In the genomic region with DNA sequence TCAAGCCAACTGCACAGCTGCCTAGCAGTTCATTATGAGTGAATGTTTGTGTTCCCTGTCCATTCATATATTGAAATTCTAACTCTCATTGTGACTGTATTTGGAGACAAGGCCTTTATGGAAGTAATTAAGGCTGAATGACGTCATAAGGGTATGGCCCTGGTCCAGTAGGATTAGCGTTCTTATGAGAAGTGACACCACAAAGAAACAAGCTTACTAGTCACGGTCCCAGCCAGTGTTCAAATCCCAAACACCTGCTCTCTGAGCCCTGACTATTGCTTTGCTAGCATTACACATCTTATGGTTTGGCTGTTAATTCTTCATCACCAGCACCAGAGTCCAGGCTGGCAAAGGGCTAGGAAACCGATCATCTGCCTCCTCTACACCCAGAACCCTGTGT, we compare ENCODE assay signal across 8 cellular contexts. TPM values are rescaled to one million over a fixed set of nuclear protein-coding genes. Genes with fewer than 3 reads are reported as not detected.
DNase-seq lines count a peak whose midpoint lies in the region; ATAC-seq lines count a peak whose summit lies in the region.

No MANE protein-coding gene starts in this region.

- peak overlapping the region; percentile 98 for H3K4me2 ChIP-seq in BLaER1

- ATAC-seq in HG03139 (IDR thresholded peaks at IDR 0.05; ENCODE audit: unreplicated experiment) (no peak), left colon (no peak)

- H3K4me1 ChIP-seq in BLaER1, result peaks cover 29% of the 10 kb centered on the region
- peaks cover 6% of the 10 kb centered on the region; the same call in 1 of the 2 replicates for H3K4me1 ChIP-seq in HUES48 (ENCODE audit: control insufficient read depth, insufficient read depth, low read length)
- H3K4me1 ChIP-seq in adipocyte (ENCODE audit: control insufficient read depth, insufficient read depth, low read length), result peaks cover 13% of the 10 kb centered on the region
- no peaks in the 10 kb centered on the region for H3K4me1 ChIP-seq in mesodermal cell (ENCODE audit: control insufficient read depth, insufficient read depth, low read length, poor library complexity, severe bottlenecking)

- intact Hi-C loops in left colon (cut with DNase I, micrococcal nuclease), result no loop called here

- H3K36me3 ChIP-seq in BLaER1 (peaks cover 24% of the 10 kb centered on the region), HUES48 (ENCODE audit: control insufficient read depth, insufficient read depth, low read length) (peaks cover 12% of the 10 kb centered on the region), adipocyte (ENCODE audit: control insufficient read depth, insufficient read depth, low read length, severe bottlenecking) (peaks cover 5% of the 10 kb centered on the region), mesodermal cell (ENCODE audit: control insufficient read depth, insufficient read depth, low read length) (peaks cover 17% of the 10 kb centered on the region)

- H4K20me1 ChIP-seq in BLaER1, result peaks cover 33% of the 10 kb centered on the region

- H3K27ac ChIP-seq in BLaER1, result peak overlapping the region; percentile 99
- no peak overlapping the region for H3K27ac ChIP-seq in HUES48 (ENCODE audit: low read depth, low read length)
- H3K27ac ChIP-seq in mesodermal cell (ENCODE audit: low read depth, low read length, severe bottlenecking), result peak overlapping the region; percentile 93

- peak overlapping the region; percentile 94 for H3K9ac ChIP-seq in BLaER1
- H3K9ac ChIP-seq in HUES48 (ENCODE audit: low read depth, low read length), result peak overlapping the region; percentile 73; the same call in 1 of the 2 replicates
- H3K9ac ChIP-seq in adipocyte (ENCODE audit: low read length), result peak overlapping the region; percentile 97

- 76 to 79% methylated on average over 3 to 4 of the region's 4 CpGs for WGBS in mesodermal cell (ENCODE audit: insufficient coverage in 2 of 2), 2 experiments

- no peaks in the 10 kb centered on the region for H3K9me3 ChIP-seq in BLaER1
- no peaks in the 10 kb centered on the region for H3K9me3 ChIP-seq in HUES48 (ENCODE audit: control insufficient read depth, insufficient read depth, low read length)
- no peaks in the 10 kb centered on the region for H3K9me3 ChIP-seq in adipocyte (ENCODE audit: control insufficient read depth, low read length)
- no peaks in the 10 kb centered on the region for H3K9me3 ChIP-seq in mesodermal cell (ENCODE audit: control insufficient read depth, low read length)

- H3K4me3 ChIP-seq in BLaER1 (peak overlapping the region; percentile 98), HUES48 (ENCODE audit: low read depth, low read length) (peak overlapping the region; percentile 79), adipocyte (ENCODE audit: low read length) (peak overlapping the region; percentile 99), mesodermal cell (ENCODE audit: extremely low read depth, insufficient read depth, low read length, poor library complexity, severe bottlenecking) (peak overlapping the region; percentile 59)

- DNase-seq in adipocyte (ENCODE audit: low read depth) (peak; percentile 77), putamen (ENCODE audit: low spot score) (no peak), left colon (no peak), amygdala (lab: John Stamatoyannopoulos, UW) (no peak)

- H3K27me3 ChIP-seq in BLaER1 (no peaks in the 10 kb centered on the region), HUES48 (ENCODE audit: control insufficient read depth, insufficient read depth, low read length) (no peaks in the 10 kb centered on the region), adipocyte (replicated peaks; ENCODE audit: control insufficient read depth, insufficient read depth, low read length) (no peaks in the 10 kb centered on the region)

RNA-seq across cellular contexts. Expression of a gene that starts 2.2 kb away (rescaled TPM):
- 8.4 TPM for polyA plus RNA-seq in mesodermal cell (2013, experiment 1 of 2)
- 5.4 TPM for polyA plus RNA-seq in mesodermal cell (2013, experiment 2 of 2)
- total RNA-seq in left colon, result 10 to 100 TPM in 1 of 2 donors, 1 to 10 TPM in 1; 6.9 to 10.9 TPM

RNA-seq across cellular contexts. Expression of a gene that starts 2.4 kb away (rescaled TPM):
- polyA plus RNA-seq in mesodermal cell (2013, experiment 1 of 2), result 12.7 TPM
- polyA plus RNA-seq in mesodermal cell (2013, experiment 2 of 2), result 10.5 TPM
- total RNA-seq in left colon, result 10 to 100 TPM; 15.3 to 17.3 TPM

RNA-seq across cellular contexts. Expression of a gene that starts 16.9 kb away (rescaled TPM):
- 2.9 TPM for polyA plus RNA-seq in mesodermal cell (2013, experiment 1 of 2)
- 3.4 TPM for polyA plus RNA-seq in mesodermal cell (2013, experiment 2 of 2)
- total RNA-seq in left colon, result 1 to 10 TPM in 1 of 2 donors, under 1 TPM in 1; 0.61 to 1.1 TPM

RNA-seq across cellular contexts. Expression of a gene that starts 22.7 kb away (rescaled TPM):
- polyA plus RNA-seq in mesodermal cell (2013, experiment 1 of 2), result 127 TPM
- polyA plus RNA-seq in mesodermal cell (2013, experiment 2 of 2), result 114 TPM
- total RNA-seq in left colon, result 10 to 100 TPM; 28.7 to 40.5 TPM

RNA-seq across cellular contexts. Expression of a gene that starts 36.3 kb away (rescaled TPM):
- 57.2 TPM for polyA plus RNA-seq in mesodermal cell (2013, experiment 1 of 2)
- 51.7 TPM for polyA plus RNA-seq in mesodermal cell (2013, experiment 2 of 2)
- total RNA-seq in left colon, result 10 to 100 TPM; 34.6 to 36.3 TPM
